In the genomic region with DNA sequence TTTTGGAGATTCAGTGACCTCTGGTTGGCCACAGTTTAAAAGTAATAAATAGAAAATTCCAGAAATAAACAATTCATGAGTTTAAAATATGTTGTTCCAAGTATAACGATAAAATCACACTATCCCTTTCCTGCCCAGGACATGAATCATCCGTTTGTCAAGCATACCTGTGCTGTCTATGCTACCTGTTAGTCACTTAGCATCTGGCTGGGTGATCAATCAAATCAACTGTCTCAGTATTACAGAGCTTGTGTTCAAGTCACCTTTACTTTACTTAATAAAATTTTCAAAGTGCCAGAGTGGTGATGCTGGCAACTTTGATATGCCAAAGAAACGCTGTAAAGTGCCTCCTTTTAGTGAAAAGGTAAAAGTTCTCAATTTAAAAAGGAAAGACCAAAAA, we compare ENCODE assay signal across 1 cellular context.
TF ChIP-seq lines count a peak whose summit lies in the region.

No MANE protein-coding gene starts in this region.

TF ChIP-seq in GM23338, 12 proteins besides CTCF, POLR2A, EP300 and RAD21 (continued from another document):
- TF ChIP-seq, protein P1, sequence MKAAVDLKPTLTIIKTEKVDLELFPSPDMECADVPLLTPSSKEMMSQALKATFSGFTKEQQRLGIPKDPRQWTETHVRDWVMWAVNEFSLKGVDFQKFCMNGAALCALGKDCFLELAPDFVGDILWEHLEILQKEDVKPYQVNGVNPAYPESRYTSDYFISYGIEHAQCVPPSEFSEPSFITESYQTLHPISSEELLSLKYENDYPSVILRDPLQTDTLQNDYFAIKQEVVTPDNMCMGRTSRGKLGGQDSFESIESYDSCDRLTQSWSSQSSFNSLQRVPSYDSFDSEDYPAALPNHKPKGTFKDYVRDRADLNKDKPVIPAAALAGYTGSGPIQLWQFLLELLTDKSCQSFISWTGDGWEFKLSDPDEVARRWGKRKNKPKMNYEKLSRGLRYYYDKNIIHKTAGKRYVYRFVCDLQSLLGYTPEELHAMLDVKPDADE (IDR thresholded peaks at IDR 0.05), result no peak
- no peak for TF ChIP-seq ZNF331 (CRISPR knock-in tag; IDR thresholded peaks at IDR 0.05; ENCODE audit: low read depth)
- TF ChIP-seq, protein P2, sequence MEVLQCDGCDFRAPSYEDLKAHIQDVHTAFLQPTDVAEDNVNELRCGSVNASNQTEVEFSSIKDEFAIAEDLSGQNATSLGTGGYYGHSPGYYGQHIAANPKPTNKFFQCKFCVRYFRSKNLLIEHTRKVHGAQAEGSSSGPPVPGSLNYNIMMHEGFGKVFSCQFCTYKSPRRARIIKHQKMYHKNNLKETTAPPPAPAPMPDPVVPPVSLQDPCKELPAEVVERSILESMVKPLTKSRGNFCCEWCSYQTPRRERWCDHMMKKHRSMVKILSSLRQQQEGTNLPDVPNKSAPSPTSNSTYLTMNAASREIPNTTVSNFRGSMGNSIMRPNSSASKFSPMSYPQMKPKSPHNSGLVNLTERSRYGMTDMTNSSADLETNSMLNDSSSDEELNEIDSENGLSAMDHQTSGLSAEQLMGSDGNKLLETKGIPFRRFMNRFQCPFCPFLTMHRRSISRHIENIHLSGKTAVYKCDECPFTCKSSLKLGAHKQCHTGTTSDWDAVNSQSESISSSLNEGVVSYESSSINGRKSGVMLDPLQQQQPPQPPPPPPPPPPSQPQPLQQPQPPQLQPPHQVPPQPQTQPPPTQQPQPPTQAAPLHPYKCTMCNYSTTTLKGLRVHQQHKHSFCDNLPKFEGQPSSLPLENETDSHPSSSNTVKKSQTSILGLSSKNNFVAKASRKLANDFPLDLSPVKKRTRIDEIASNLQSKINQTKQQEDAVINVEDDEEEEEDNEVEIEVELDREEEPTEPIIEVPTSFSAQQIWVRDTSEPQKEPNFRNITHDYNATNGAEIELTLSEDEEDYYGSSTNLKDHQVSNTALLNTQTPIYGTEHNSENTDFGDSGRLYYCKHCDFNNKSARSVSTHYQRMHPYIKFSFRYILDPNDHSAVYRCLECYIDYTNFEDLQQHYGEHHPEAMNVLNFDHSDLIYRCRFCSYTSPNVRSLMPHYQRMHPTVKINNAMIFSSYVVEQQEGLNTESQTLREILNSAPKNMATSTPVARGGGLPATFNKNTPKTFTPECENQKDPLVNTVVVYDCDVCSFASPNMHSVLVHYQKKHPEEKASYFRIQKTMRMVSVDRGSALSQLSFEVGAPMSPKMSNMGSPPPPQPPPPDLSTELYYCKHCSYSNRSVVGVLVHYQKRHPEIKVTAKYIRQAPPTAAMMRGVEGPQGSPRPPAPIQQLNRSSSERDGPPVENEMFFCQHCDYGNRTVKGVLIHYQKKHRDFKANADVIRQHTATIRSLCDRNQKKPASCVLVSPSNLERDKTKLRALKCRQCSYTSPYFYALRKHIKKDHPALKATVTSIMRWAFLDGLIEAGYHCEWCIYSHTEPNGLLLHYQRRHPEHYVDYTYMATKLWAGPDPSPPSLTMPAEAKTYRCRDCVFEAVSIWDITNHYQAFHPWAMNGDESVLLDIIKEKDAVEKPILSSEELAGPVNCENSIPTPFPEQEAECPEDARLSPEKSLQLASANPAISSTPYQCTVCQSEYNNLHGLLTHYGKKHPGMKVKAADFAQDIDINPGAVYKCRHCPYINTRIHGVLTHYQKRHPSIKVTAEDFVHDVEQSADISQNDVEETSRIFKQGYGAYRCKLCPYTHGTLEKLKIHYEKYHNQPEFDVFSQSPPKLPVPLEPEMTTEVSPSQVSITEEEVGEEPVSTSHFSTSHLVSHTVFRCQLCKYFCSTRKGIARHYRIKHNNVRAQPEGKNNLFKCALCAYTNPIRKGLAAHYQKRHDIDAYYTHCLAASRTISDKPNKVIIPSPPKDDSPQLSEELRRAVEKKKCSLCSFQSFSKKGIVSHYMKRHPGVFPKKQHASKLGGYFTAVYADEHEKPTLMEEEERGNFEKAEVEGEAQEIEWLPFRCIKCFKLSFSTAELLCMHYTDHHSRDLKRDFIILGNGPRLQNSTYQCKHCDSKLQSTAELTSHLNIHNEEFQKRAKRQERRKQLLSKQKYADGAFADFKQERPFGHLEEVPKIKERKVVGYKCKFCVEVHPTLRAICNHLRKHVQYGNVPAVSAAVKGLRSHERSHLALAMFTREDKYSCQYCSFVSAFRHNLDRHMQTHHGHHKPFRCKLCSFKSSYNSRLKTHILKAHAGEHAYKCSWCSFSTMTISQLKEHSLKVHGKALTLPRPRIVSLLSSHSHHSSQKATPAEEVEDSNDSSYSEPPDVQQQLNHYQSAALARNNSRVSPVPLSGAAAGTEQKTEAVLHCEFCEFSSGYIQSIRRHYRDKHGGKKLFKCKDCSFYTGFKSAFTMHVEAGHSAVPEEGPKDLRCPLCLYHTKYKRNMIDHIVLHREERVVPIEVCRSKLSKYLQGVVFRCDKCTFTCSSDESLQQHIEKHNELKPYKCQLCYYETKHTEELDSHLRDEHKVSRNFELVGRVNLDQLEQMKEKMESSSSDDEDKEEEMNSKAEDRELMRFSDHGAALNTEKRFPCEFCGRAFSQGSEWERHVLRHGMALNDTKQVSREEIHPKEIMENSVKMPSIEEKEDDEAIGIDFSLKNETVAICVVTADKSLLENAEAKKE (CRISPR knock-in tag; IDR thresholded peaks at IDR 0.05), result no peak
- no peak for TF ChIP-seq STAT1 (IDR thresholded peaks at IDR 0.05; ENCODE audit: unreplicated experiment)
TF ChIP-seq in GM23338: peak in this region for 0.
